1 cellular context compared by ENCODE assay signal in the genomic region with DNA sequence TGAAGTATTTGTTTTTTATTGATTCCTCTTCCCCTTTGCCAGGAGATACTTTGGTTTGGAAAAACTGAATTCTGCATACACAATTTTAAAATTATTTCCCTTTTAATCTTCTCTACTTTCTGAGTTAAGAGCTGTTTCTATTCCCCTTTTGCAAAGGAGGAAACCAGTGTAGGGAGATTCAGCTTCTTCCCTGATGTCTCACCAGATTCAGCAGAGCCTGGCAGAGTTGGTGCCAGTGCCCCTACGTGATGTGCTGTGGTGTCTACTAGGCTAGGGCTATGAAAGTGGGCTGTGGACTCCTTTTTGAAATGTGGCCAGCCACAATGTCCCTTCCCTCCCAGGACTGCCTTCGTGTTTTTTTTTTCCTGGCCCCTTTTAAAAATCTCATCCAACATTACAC.
TF ChIP-seq lines count a peak whose summit lies in the region.

No MANE protein-coding gene starts in this region.

TF ChIP-seq in HepG2, 621 proteins besides CTCF, POLR2A, EP300 and RAD21 (continued from another document):
- TF ChIP-seq, protein P1, sequence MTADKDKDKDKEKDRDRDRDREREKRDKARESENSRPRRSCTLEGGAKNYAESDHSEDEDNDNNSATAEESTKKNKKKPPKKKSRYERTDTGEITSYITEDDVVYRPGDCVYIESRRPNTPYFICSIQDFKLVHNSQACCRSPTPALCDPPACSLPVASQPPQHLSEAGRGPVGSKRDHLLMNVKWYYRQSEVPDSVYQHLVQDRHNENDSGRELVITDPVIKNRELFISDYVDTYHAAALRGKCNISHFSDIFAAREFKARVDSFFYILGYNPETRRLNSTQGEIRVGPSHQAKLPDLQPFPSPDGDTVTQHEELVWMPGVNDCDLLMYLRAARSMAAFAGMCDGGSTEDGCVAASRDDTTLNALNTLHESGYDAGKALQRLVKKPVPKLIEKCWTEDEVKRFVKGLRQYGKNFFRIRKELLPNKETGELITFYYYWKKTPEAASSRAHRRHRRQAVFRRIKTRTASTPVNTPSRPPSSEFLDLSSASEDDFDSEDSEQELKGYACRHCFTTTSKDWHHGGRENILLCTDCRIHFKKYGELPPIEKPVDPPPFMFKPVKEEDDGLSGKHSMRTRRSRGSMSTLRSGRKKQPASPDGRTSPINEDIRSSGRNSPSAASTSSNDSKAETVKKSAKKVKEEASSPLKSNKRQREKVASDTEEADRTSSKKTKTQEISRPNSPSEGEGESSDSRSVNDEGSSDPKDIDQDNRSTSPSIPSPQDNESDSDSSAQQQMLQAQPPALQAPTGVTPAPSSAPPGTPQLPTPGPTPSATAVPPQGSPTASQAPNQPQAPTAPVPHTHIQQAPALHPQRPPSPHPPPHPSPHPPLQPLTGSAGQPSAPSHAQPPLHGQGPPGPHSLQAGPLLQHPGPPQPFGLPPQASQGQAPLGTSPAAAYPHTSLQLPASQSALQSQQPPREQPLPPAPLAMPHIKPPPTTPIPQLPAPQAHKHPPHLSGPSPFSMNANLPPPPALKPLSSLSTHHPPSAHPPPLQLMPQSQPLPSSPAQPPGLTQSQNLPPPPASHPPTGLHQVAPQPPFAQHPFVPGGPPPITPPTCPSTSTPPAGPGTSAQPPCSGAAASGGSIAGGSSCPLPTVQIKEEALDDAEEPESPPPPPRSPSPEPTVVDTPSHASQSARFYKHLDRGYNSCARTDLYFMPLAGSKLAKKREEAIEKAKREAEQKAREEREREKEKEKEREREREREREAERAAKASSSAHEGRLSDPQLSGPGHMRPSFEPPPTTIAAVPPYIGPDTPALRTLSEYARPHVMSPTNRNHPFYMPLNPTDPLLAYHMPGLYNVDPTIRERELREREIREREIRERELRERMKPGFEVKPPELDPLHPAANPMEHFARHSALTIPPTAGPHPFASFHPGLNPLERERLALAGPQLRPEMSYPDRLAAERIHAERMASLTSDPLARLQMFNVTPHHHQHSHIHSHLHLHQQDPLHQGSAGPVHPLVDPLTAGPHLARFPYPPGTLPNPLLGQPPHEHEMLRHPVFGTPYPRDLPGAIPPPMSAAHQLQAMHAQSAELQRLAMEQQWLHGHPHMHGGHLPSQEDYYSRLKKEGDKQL (CRISPR knock-in tag; IDR thresholded peaks at IDR 0.05; ENCODE audit: low read depth), result no peak
- TF ChIP-seq ZNF598 (CRISPR knock-in tag; IDR thresholded peaks at IDR 0.05; ENCODE audit: borderline replicate concordance), result no peak
- TF ChIP-seq MLXIP (CRISPR knock-in tag; IDR thresholded peaks at IDR 0.05; ENCODE audit: borderline replicate concordance), result no peak
- no peak for TF ChIP-seq ZSCAN21 (CRISPR knock-in tag; IDR thresholded peaks at IDR 0.05; ENCODE audit: borderline replicate concordance)
- TF ChIP-seq FOXJ3 (CRISPR knock-in tag; IDR thresholded peaks at IDR 0.05; ENCODE audit: borderline replicate concordance), result no peak
